1 cellular context compared by ENCODE assay signal in the genomic region with DNA sequence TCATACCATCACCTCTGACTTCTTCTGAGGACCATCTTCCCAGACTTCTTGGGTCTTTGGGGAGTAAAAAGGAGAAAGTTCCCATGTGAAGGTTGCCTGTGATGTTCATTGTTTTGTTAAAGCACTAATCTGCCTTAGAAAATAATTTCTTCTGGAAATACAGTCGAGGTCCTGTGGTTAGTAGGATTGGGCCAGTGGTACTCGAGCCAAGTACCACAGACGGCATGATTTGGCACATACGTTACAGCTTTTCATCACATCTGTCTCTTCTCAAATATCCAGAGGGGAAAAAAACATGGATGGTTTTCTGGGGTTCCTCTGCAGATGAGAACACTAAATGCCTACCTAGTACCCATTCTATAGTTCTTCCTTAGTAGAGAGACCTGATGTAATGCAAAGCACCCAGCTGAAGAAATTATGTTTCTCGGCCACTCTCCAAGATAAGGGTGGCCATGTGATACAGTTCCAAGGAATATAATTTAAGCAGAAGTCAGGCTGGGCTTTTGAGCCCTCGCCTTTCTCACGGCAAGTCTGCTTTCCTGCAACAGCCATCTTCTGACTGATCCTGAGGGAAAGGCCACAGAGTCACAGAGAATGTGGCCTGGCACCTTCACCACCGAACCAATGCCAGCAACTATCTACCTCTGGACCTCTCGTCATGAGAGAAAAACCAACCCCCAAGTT.
TF ChIP-seq lines count a peak whose summit lies in the region.

No MANE protein-coding gene starts in this region.

TF ChIP-seq in SK-N-SH treated with all-trans-retinoic acid at 6 μM for 48 hours, 23 proteins besides CTCF, POLR2A, EP300 and RAD21 (continued from another document):
- no peak for TF ChIP-seq POU6F1 (CRISPR knock-in tag; IDR thresholded peaks at IDR 0.05; ENCODE audit: borderline replicate concordance, low read depth)
